In genomic region chr13:20990910-20991525, GRCh38 we compare ENCODE assay signal across 1 cellular context.
TF ChIP-seq lines count a peak whose summit lies in the region.

No MANE protein-coding gene starts in this region.

TF ChIP-seq in H1, 55 proteins besides CTCF, POLR2A, EP300 and RAD21 (continued from another document):
- TF ChIP-seq USF2 (IDR thresholded peaks at IDR 0.05; ENCODE audit: low read length) (no peak), ATF3 (IDR thresholded peaks at IDR 0.05; ENCODE audit: insufficient read depth, low read depth, low read length) (no peak), MAFK (IDR thresholded peaks at IDR 0.05; ENCODE audit: low read depth, low read length) (no peak), JUND (IDR thresholded peaks at IDR 0.05; ENCODE audit: low read length) (no peak), NRF1 (IDR thresholded peaks at IDR 0.05; ENCODE audit: low read depth, low read length) (no peak), KDM5A (IDR thresholded peaks at IDR 0.05; ENCODE audit: low read length) (no peak), MAX (IDR thresholded peaks at IDR 0.05) (no peak), BCL11A (IDR thresholded peaks at IDR 0.05; ENCODE audit: low read depth in 2 of 2, low read length in 2 of 2) (no peak), NANOG (IDR thresholded peaks at IDR 0.05; ENCODE audit: insufficient read depth, low read depth, low read length, poor library complexity, severe bottlenecking) (no peak), GTF2F1 (IDR thresholded peaks at IDR 0.05; ENCODE audit: borderline replicate concordance, low read depth, low read length) (no peak), SP4 (IDR thresholded peaks at IDR 0.05; ENCODE audit: low read length) (no peak), TEAD4 (IDR thresholded peaks at IDR 0.05; ENCODE audit: low read depth, low read length) (no peak)
